ENCODE assay signal across 1 cellular context in genomic region chr18:57803119-57803969, GRCh38.
A peak's percentile ranks its signal among the peaks of the same experiment; 100 is the strongest.
TF ChIP-seq lines count a peak whose summit lies in the region.

Gene ATP8B1 (minus strand): TSS chr18:57803315. CDS start chr18:57731807, 71,508 bp downstream.

TF ChIP-seq in HEK293, 187 proteins besides CTCF, POLR2A, EP300 and RAD21 (continued from another document):
- TF ChIP-seq ZSCAN5A (tag by site-specific recombination; IDR thresholded peaks at IDR 0.05) (no peak), ZNF223 (tag by site-specific recombination; IDR thresholded peaks at IDR 0.05) (no peak), PBX3 (CRISPR knock-in tag; IDR thresholded peaks at IDR 0.05) (peak; percentile 57), ZBTB20 (tag by site-specific recombination; IDR thresholded peaks at IDR 0.05) (peak; percentile 91), HOXA7 (CRISPR knock-in tag; IDR thresholded peaks at IDR 0.05; ENCODE audit: borderline replicate concordance) (no peak), ZNF324 (tag by site-specific recombination; IDR thresholded peaks at IDR 0.05) (no peak), ZNF121 (tag by site-specific recombination; IDR thresholded peaks at IDR 0.05) (no peak), ZNF341 (tag by site-specific recombination; IDR thresholded peaks at IDR 0.05; ENCODE audit: low read depth) (no peak), ZNF114 (tag by site-specific recombination; IDR thresholded peaks at IDR 0.05) (no peak), ZNF843 (tag by site-specific recombination; IDR thresholded peaks at IDR 0.05) (no peak), OSR2 (tag by site-specific recombination; IDR thresholded peaks at IDR 0.05) (no peak), MZF1 (tag by site-specific recombination; IDR thresholded peaks at IDR 0.05; ENCODE audit: borderline replicate concordance) (no peak), GFI1B (tag by site-specific recombination; IDR thresholded peaks at IDR 0.05) (no peak)
- TF ChIP-seq, protein P1, sequence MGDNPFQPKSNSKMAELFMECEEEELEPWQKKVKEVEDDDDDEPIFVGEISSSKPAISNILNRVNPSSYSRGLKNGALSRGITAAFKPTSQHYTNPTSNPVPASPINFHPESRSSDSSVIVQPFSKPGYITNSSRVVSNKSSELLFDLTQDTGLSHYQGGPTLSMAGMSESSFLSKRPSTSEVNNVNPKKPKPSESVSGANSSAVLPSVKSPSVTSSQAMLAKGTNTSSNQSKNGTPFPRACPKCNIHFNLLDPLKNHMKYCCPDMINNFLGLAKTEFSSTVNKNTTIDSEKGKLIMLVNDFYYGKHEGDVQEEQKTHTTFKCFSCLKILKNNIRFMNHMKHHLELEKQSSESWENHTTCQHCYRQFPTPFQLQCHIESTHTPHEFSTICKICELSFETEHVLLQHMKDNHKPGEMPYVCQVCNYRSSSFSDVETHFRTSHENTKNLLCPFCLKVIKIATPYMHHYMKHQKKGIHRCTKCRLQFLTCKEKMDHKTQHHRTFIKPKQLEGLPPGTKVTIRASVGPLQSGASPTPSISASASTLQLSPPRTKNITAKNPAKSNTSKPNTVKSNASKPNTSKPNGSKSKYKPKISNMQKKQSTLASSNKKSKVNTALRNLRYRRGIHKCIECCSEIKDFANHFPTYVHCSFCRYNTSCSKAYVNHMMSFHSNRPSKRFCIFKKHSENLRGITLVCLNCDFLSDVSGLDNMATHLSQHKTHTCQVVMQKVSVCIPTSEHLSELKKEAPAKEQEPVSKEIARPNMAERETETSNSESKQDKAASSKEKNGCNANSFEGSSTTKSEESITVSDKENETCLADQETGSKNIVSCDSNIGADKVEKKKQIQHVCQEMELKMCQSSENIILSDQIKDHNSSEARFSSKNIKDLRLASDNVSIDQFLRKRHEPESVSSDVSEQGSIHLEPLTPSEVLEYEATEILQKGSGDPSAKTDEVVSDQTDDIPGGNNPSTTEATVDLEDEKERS (tag by site-specific recombination; IDR thresholded peaks at IDR 0.05), result no peak
